ENCODE assay signal across 19 cellular contexts in the genomic region with DNA sequence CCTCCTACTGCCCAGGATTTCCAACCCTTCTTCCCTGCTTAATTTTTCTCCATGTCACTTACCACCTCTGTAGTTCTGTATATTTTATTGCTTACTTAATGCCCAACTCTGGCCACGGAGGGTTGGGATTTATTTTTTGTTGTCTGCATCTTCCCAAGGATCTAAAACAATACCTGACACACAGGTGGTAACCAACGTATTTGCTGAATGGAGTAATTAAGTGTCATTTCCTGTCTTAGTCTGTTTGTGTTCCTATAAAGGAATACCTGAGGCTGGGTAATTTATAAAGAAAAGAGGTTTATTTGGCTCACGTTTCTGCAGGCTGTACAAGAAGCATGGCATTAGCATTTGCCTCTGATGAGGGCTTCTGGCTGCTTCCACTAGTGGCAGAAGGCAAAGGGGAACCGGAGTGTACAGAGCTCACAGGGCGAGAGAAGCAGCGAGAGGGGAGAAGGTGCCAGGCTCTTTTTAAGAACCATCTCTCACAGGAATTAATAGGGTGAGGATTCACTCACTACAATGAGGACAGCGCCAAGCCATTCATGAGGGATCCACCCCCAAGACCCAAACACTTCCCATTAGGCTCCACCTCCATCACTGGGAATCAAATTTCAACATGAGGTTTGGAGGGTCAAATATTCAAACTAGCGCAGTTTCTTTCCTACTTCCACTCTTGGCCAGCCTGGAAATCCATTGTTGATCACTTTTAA. TPM values are rescaled to one million over a fixed set of nuclear protein-coding genes. Genes with fewer than 3 reads are reported as not detected.
DNase-seq lines count a peak whose midpoint lies in the region; ATAC-seq, FAIRE-seq and TF ChIP-seq lines count a peak whose summit lies in the region.
"Had no signal": no experiment of that assay in that cellular context is flagged by ENCODE, and none has a peak within 500 bp of the region (broad histone marks: within the 10 kb centered on the region; RNA-seq: fewer than 3 reads in every experiment).

No MANE protein-coding gene starts in this region.

- no peak overlapping the region for H3K4me3 Mint-ChIP-seq in GM23338
- H3K4me3 Mint-ChIP-seq in Caco-2 (ENCODE audit: unreplicated experiment), result no peak overlapping the region
- H3K4me3 Mint-ChIP-seq: naive thymus-derived CD8-positive, alpha-beta T cell had no signal

- H3K9me3 ChIP-seq in effector memory CD4-positive, alpha-beta T cell (ENCODE audit: control insufficient read depth, low read length), result no peaks in the 10 kb centered on the region
- H3K9me3 ChIP-seq in pancreas (no peaks in the 10 kb centered on the region), Caco-2 (no peaks in the 10 kb centered on the region)
- H3K9me3 ChIP-seq: tibial nerve had no signal

- peak overlapping the region; percentile 39; the same call in 1 of the 2 replicates for H3K4me2 ChIP-seq in GM23338

- H3K4me3 ChIP-seq in GM23338, result no peak overlapping the region
- no peak overlapping the region for H3K4me3 ChIP-seq in effector memory CD4-positive, alpha-beta T cell (ENCODE audit: insufficient read depth, low read depth, low read length, poor library complexity, severe bottlenecking)
- no peak overlapping the region for H3K4me3 ChIP-seq in pancreas
- no peak overlapping the region for H3K4me3 ChIP-seq in Caco-2 (ENCODE audit: low read depth, low read length)
- H3K4me3 ChIP-seq: SK-N-MC, tibial nerve had no signal

- H3K79me2 ChIP-seq in GM23338 (replicated peaks; ENCODE audit: insufficient read depth), result no peaks in the 10 kb centered on the region

- ATAC-seq in GM23338 (peak; percentile 71), pancreas (peak in 1 of 4 donors; percentile 3), HG03097 (IDR thresholded peaks at IDR 0.05; ENCODE audit: low FRiP score, unreplicated experiment) (no peak), HG03095 (IDR thresholded peaks at IDR 0.05; ENCODE audit: unreplicated experiment) (no peak), GM18873 (IDR thresholded peaks at IDR 0.05; ENCODE audit: low FRiP score, unreplicated experiment) (no peak)
- ATAC-seq: naive thymus-derived CD8-positive, alpha-beta T cell had no signal

- no TSS peak for BruUV-seq in Caco-2 (replicated peaks; lab: Mats Ljungman, UMichigan)

- TF ChIP-seq CTCF in GM23338 (conservative IDR thresholded peaks at IDR 0.05; ENCODE audit: low read depth in 2 of 2) (no peak), pancreas (IDR thresholded peaks at IDR 0.05) (no peak), Caco-2 (IDR thresholded peaks at IDR 0.05; ENCODE audit: insufficient read depth in 1 of 2, low read depth in 1 of 2, low read length in 1 of 2, severe bottlenecking in 1 of 2, unreplicated experiment in 1 of 2) (no peak)

- POLR2A ChIA-PET in Caco-2 (lab: Charles Lee), result no interaction called here

- H3K27me3 ChIP-seq in GM23338 (ENCODE audit: insufficient read depth) (no peaks in the 10 kb centered on the region), pancreas (no peaks in the 10 kb centered on the region), Caco-2 (replicated peaks; ENCODE audit: control insufficient read depth, insufficient read depth, low read length) (no peaks in the 10 kb centered on the region)
- H3K27me3 ChIP-seq in effector memory CD4-positive, alpha-beta T cell (replicated peaks; ENCODE audit: control insufficient read depth, insufficient read depth, low read length, poor library complexity, severe bottlenecking), result no peaks in the 10 kb centered on the region
- H3K27me3 ChIP-seq: tibial nerve had no signal

- H3K27me3 Mint-ChIP-seq in GM23338 (ENCODE audit: insufficient read depth, low read depth, poor library complexity) (no peaks in the 10 kb centered on the region), Caco-2 (ENCODE audit: insufficient read depth, unreplicated experiment) (no peaks in the 10 kb centered on the region)
- H3K27me3 Mint-ChIP-seq: naive thymus-derived CD8-positive, alpha-beta T cell had no signal

- peak overlapping the region; percentile 52; the same call in 1 of the 2 replicates for H2AFZ ChIP-seq in GM23338

- H3K27ac ChIP-seq in GM23338 (ENCODE audit: low read depth) (no peak overlapping the region), pancreas (peak overlapping the region; percentile 53 to 73 (median 66))
- H3K27ac ChIP-seq in effector memory CD4-positive, alpha-beta T cell (ENCODE audit: insufficient read depth, low read length, poor library complexity, severe bottlenecking), result peak overlapping the region; percentile 61
- H3K27ac ChIP-seq: SK-N-MC had no signal

- peaks cover 11% of the 10 kb centered on the region for H3K4me1 ChIP-seq in GM23338 (ENCODE audit: insufficient read depth)
- H3K4me1 ChIP-seq in effector memory CD4-positive, alpha-beta T cell (ENCODE audit: control insufficient read depth, insufficient read depth, low read length, poor library complexity, severe bottlenecking), result peaks cover 71% of the 10 kb centered on the region
- peaks cover 45 to 67% (median 54%) of the 10 kb centered on the region in 3 donors for H3K4me1 ChIP-seq in pancreas
- peaks cover 59% of the 10 kb centered on the region for H3K4me1 ChIP-seq in Caco-2

- 60 to 73% methylated on average over 8 of the region's 8 CpGs for WGBS in pancreas, 2 donors

- intact Hi-C loops in pancreas (cut with DNase I), result no loop called here
- intact Hi-C loops in Caco-2 (cut with micrococcal nuclease; ENCODE audit: unreplicated experiment), result no loop called here

- H3K36me3 ChIP-seq in GM23338 (ENCODE audit: insufficient read depth) (no peaks in the 10 kb centered on the region), pancreas (no peaks in the 10 kb centered on the region), Caco-2 (ENCODE audit: control insufficient read depth, insufficient read depth, low read length) (no peaks in the 10 kb centered on the region)
- H3K36me3 ChIP-seq in effector memory CD4-positive, alpha-beta T cell (ENCODE audit: control insufficient read depth, insufficient read depth, low read length), result peaks cover 4% of the 10 kb centered on the region
- H3K36me3 ChIP-seq: tibial nerve had no signal

- no peaks in the 10 kb centered on the region for H4K20me1 ChIP-seq in GM23338 (replicated peaks; ENCODE audit: insufficient read depth)

- H3K9me3 Mint-ChIP-seq in GM23338 (no peaks in the 10 kb centered on the region), Caco-2 (ENCODE audit: unreplicated experiment) (no peaks in the 10 kb centered on the region)
- H3K9me3 Mint-ChIP-seq: naive thymus-derived CD8-positive, alpha-beta T cell had no signal

- H3K36me3 Mint-ChIP-seq in GM23338 (ENCODE audit: low read depth) (no peaks in the 10 kb centered on the region), Caco-2 (ENCODE audit: insufficient read depth, unreplicated experiment) (no peaks in the 10 kb centered on the region)
- H3K36me3 Mint-ChIP-seq: naive thymus-derived CD8-positive, alpha-beta T cell had no signal

- H3K27ac Mint-ChIP-seq in GM23338 (no peak overlapping the region), Caco-2 (ENCODE audit: unreplicated experiment) (no peak overlapping the region)
- H3K27ac Mint-ChIP-seq: naive thymus-derived CD8-positive, alpha-beta T cell had no signal

- FAIRE-seq in pancreas (lab: Jason Lieb, UNC), result no peak

- no peaks in the 10 kb centered on the region for H3K9me2 ChIP-seq in GM23338 (ENCODE audit: insufficient read depth)

- CTCF ChIA-PET in Caco-2 (lab: Charles Lee), result interaction anchor here (0.6 to 4.3 kb wide), 3 partner anchors 13 to 48 kb away, joined by 3 to 24 read pairs (median 4); no protein-coding TSS in a partner anchor

- peaks cover 15% of the 10 kb centered on the region for H3K4me1 Mint-ChIP-seq in GM23338
- H3K4me1 Mint-ChIP-seq in Caco-2 (ENCODE audit: low read depth, unreplicated experiment), result peaks cover 39% of the 10 kb centered on the region

- DNase-seq in GM23338 (ENCODE audit: low spot score), result peak; percentile 59
- DNase-seq in NCI-H82 (lab: John Stamatoyannopoulos, UW), result peak; percentile 76
- DNase-seq in effector memory CD4-positive, alpha-beta T cell, result no peak
- DNase-seq in pancreas, result no peak
- DNase-seq in Caco-2, result no peak
- DNase-seq: activated CD8-positive, alpha-beta memory T cell treated with anti-CD3 and anti-CD28 coated beads for 24 hours; activated gamma-delta T cell; AML-193; left ventricle myocardium superior; naive thymus-derived CD8-positive, alpha-beta T cell; NCI-H2227 treated with DMSO at 0.1 percent for 48 hours; retina; stimulated activated CD4-positive, alpha-beta T cell treated with anti-CD3 and anti-CD28 coated beads, Interleukin-2, amount 100 ng/mL, for 48 hours; stimulated activated CD8-positive, alpha-beta memory T cell treated with anti-CD3 and anti-CD28 coated beads, Interleukin-4, amount 100 ng/mL, for 48 hours had no signal

- no peaks in the 10 kb centered on the region for H3F3A ChIP-seq in GM23338 (replicated peaks; ENCODE audit: low read depth)

TF ChIP-seq in GM23338, 12 proteins besides CTCF, POLR2A, EP300 and RAD21 (continues in another document):
- TF ChIP-seq, protein P1, sequence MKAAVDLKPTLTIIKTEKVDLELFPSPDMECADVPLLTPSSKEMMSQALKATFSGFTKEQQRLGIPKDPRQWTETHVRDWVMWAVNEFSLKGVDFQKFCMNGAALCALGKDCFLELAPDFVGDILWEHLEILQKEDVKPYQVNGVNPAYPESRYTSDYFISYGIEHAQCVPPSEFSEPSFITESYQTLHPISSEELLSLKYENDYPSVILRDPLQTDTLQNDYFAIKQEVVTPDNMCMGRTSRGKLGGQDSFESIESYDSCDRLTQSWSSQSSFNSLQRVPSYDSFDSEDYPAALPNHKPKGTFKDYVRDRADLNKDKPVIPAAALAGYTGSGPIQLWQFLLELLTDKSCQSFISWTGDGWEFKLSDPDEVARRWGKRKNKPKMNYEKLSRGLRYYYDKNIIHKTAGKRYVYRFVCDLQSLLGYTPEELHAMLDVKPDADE (IDR thresholded peaks at IDR 0.05), result no peak

RNA-seq across cellular contexts. Expression of a gene that starts 44.8 kb away (rescaled TPM):
- total RNA-seq in GM23338 (2014; rRNA removed; shearing (Covaris generic)), result 4.1 and 5.9 TPM in 2 replicates
- polyA plus RNA-seq in GM23338 (2016; fragmentation: Nextera tagmentation; extraction: Ambion mirVana) (4.2 and 7.5 TPM in 2 replicates), pancreas (10 to 100 TPM; 10.4 to 19.8 TPM)
- total RNA-seq in pancreas (100 to 1,000 TPM in 1 of 6 donors, 10 to 100 TPM in 5; 37.0 to 151 (median 42.9) TPM), Caco-2 (2022) (24.3 and 27.5 TPM in 2 replicates)

Comparison
In these comparisons a context has a peak if more than half of its experiments do, and no peak if none do; other contexts are left out.
1. DNase-seq: peak in GM23338 (single experiment) and NCI-H82 (single experiment); none in effector memory CD4-positive, alpha-beta T cell (0 of 3), pancreas (0 of 6) and Caco-2 (0 of 2).